Comparison of ENCODE assay signal across 1 cellular context in the genomic region with DNA sequence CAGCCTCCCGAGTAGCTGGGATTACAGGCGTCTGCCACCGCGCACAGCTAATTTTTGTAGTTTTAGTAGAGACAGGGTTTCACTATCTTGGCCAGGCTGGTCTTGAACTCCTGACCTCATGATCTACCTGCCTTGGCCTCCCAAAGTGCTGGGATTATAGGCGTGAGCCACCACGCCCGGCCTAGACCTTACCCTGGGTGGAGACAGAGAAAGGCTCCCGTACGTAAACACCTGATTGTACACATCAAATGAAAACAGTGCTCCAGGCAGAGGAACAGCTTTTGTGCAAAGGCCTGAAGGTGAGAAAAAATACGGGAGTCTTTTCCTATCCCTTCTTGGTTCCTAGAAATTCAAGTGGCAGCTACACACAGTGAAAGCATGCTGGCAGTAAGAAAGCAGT. TPM values are rescaled to one million over a fixed set of nuclear protein-coding genes. Genes with fewer than 3 reads are reported as not detected.
"Had no signal": no experiment of that assay in that cellular context is flagged by ENCODE, and none has a peak within 500 bp of the region (broad histone marks: within the 10 kb centered on the region; RNA-seq: fewer than 3 reads in every experiment).

No MANE protein-coding gene starts in this region.

RNA-seq across cellular contexts. Expression of gene TESC, which starts 4.0 kb away (rescaled TPM):
- total RNA-seq: foreskin keratinocyte had no signal
